ENCODE assay signal across 8 cellular contexts in the genomic region with DNA sequence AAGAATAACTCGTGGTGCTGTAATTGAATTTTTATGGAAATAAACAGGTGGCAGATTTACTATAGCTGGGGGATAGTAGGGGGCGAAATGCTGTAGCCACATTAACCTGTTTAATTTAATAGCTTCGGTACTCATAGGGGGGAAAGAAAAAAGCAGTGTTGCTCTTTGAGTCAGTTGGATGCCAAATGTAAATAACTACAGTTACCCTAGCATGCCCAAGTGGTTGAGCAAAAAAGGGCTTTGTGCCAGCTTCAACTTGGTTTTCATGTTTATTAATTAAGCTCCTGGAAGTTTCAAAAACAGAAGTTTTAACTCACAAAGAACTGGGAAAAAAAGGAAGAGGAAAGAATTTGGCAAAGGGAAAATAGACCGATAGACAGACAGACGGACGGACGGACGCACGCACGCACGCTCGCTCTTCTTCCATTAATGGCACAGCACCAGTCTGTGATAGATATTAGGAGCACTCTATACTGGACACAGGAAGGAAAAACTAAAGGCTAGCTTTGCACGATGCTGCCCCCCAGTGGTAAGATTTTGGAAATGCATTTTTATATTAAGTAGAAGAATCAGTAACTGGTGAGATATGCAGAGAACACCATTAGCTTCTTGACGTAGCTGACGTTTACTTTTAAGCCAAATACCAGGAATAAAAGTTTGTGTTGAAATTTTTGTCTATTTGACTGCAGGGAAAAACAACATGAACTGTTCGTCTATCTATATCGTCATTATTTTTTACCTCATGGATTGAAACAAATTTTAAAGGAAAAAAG.
DNase-seq lines count a peak whose midpoint lies in the region; ATAC-seq and TF ChIP-seq lines count a peak whose summit lies in the region.

No MANE protein-coding gene starts in this region.

- no peak for ATAC-seq in thoracic aorta (ENCODE audit: insufficient number of reproducible peaks, low FRiP score, low read depth)

- DNase-seq in AG04450 (ENCODE audit: low read depth, low spot score) (peak; percentile 72), GM10266 (ENCODE audit: extremely low spot score) (peak; percentile 83), HEK293T (ENCODE audit: extremely low spot score) (peak; percentile 74), M059J (ENCODE audit: low read depth) (peak; percentile 81), RPMI7951 (ENCODE audit: low read depth) (peak; percentile 67), dermis blood vessel endothelial cell (peak; percentile 86), lung microvascular endothelial cell (ENCODE audit: low read depth in 2 of 2) (peak; percentile 66 to 78), thoracic aorta (ENCODE audit: low spot score) (no peak)

- H3K4me3 ChIP-seq in AG04450 (ENCODE audit: low read depth, low read length) (peak overlapping the region; percentile 45), thoracic aorta (peak overlapping the region; percentile 59)

- H3K4me1 ChIP-seq in thoracic aorta (ENCODE audit: control insufficient read depth in 1 of 2, low read depth in 2 of 2): peaks cover 7 to 31% of the 10 kb centered on the region in 2 donors

- H3K9me3 ChIP-seq in AG04450 (ENCODE audit: control insufficient read depth, insufficient read depth, low read length) (peaks cover 7% of the 10 kb centered on the region), thoracic aorta (no peaks in the 10 kb centered on the region)

- H3K27me3 ChIP-seq in AG04450 (ENCODE audit: control insufficient read depth, insufficient read depth, low read length): no peaks in the 10 kb centered on the region
- no peaks in the 10 kb centered on the region for H3K27me3 ChIP-seq in thoracic aorta (replicated peaks; ENCODE audit: insufficient read depth)

- no peaks in the 10 kb centered on the region for H3K36me3 ChIP-seq in thoracic aorta

- TF ChIP-seq CTCF in AG04450 (IDR thresholded peaks at IDR 0.05; ENCODE audit: low read depth, low read length): peak; percentile 70
- peak; percentile 79 for TF ChIP-seq CTCF in GM10266 (IDR thresholded peaks at IDR 0.05; ENCODE audit: control insufficient read depth, insufficient read depth, low read depth, missing control alignments)
- peak; percentile 82 for TF ChIP-seq CTCF in thoracic aorta (IDR thresholded peaks at IDR 0.05)

- H3K27ac ChIP-seq in AG04450 (ENCODE audit: low read depth, low read length) (no peak overlapping the region), thoracic aorta (no peak overlapping the region)

- CTCF ChIA-PET in AG04450 (lab: Charles Lee): interaction anchor here (0.6 to 3.1 kb wide), 50 partner anchors 9 to 967 kb away, joined by 3 to 99 read pairs (median 5); partner anchors contain the start of gene PCDH18
- CTCF ChIA-PET in HEK293T (lab: Yijun Ruan, JAX): interaction anchor here (0.6 to 2.8 kb wide), 21 partner anchors 9 to 966 kb away, joined by 3 to 34 read pairs (median 4); no protein-coding TSS in a partner anchor

- POLR2A ChIA-PET in AG04450 (lab: Yijun Ruan, JAX) (interaction anchor here (0.8 to 1.6 kb wide), 3 partner anchors 17 to 53 kb away, joined by 4 to 5 read pairs (median 4); no protein-coding TSS in a partner anchor), HEK293T (lab: Yijun Ruan, JAX) (interaction anchor here (1.2 kb wide), 1 partner anchor 55 kb away, joined by 3 read pairs; no protein-coding TSS in a partner anchor)

TF ChIP-seq in HEK293T, 16 proteins besides CTCF, POLR2A, EP300 and RAD21:
- no peak for TF ChIP-seq ZNF384 (IDR thresholded peaks at IDR 0.05)
- TF ChIP-seq BHLHE40 (IDR thresholded peaks at IDR 0.05; ENCODE audit: borderline replicate concordance): no peak
- TF ChIP-seq CTBP1 (IDR thresholded peaks at IDR 0.05; ENCODE audit: borderline replicate concordance): no peak
- no peak for TF ChIP-seq SP1 (IDR thresholded peaks at IDR 0.05)
- TF ChIP-seq HDGF (IDR thresholded peaks at IDR 0.05; ENCODE audit: borderline replicate concordance): no peak
- TF ChIP-seq L3MBTL2 (conservative IDR thresholded peaks at IDR 0.05): no peak
- TF ChIP-seq ARNT (IDR thresholded peaks at IDR 0.05): no peak
- TF ChIP-seq ELF4 (IDR thresholded peaks at IDR 0.05): no peak
- TF ChIP-seq FOXM1 (IDR thresholded peaks at IDR 0.05; ENCODE audit: borderline replicate concordance): no peak
- TF ChIP-seq TARDBP (IDR thresholded peaks at IDR 0.05): no peak
- TF ChIP-seq FOXK2 (IDR thresholded peaks at IDR 0.05): no peak
- no peak for TF ChIP-seq LEF1 (IDR thresholded peaks at IDR 0.05; ENCODE audit: borderline replicate concordance)
- TF ChIP-seq FOXA1 (IDR thresholded peaks at IDR 0.05): no peak
- no peak for TF ChIP-seq NFRKB (IDR thresholded peaks at IDR 0.05)
- no peak for TF ChIP-seq PKNOX1 (IDR thresholded peaks at IDR 0.05)
- no peak for TF ChIP-seq SUZ12 (IDR thresholded peaks at IDR 0.05)
TF ChIP-seq in HEK293T: peak in this region for 0.
